Comparison of ENCODE assay signal across 1 cellular context in the genomic region with DNA sequence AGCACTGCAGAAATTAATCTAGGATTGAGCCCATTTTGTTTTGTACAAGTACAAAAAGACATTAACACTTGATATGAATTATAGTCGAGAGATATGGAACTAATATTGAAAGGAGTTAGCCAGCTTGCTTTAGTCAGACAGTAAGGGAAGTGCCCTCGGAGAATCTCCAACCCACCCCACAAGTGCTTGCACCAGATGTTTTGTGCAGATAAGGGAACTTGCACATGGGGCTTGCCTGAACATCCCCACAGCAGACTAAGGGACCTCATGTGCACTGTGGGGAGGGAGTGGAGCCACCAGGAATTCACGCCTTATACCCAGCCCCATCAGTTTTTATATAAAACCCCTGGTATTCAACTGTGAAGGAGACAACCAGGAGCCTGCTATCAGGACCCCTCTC.
TF ChIP-seq lines count a peak whose summit lies in the region.

No MANE protein-coding gene starts in this region.

TF ChIP-seq in K562, 482 proteins besides CTCF, POLR2A, EP300 and RAD21 (continued from another document and continues in another):
- TF ChIP-seq, protein P1, sequence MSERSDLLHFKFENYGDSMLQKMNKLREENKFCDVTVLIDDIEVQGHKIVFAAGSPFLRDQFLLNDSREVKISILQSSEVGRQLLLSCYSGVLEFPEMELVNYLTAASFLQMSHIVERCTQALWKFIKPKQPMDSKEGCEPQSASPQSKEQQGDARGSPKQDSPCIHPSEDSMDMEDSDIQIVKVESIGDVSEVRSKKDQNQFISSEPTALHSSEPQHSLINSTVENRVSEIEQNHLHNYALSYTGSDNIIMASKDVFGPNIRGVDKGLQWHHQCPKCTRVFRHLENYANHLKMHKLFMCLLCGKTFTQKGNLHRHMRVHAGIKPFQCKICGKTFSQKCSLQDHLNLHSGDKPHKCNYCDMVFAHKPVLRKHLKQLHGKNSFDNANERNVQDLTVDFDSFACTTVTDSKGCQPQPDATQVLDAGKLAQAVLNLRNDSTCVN (CRISPR knock-in tag; IDR thresholded peaks at IDR 0.05) = no peak
- TF ChIP-seq GATA2 (CRISPR knock-in tag; IDR thresholded peaks at IDR 0.05) (no peak), ZNF316 (IDR thresholded peaks at IDR 0.05) (no peak), ZNF212 (CRISPR knock-in tag; IDR thresholded peaks at IDR 0.05) (no peak), SAP30 (IDR thresholded peaks at IDR 0.05; ENCODE audit: borderline replicate concordance, insufficient read depth, low read depth, low read length, poor library complexity, severe bottlenecking) (no peak), STAT5A (IDR thresholded peaks at IDR 0.05; ENCODE audit: borderline replicate concordance, low read length) (peak; percentile 60; the same call in 1 of the 2 replicates), TAF9B (IDR thresholded peaks at IDR 0.05; ENCODE audit: partially characterized antibody) (no peak), HDAC1 (IDR thresholded peaks at IDR 0.05) (peak in 1 of 2 experiments; percentile 24; a peak in 1 of 4 replicates), TAF7 (tag; IDR thresholded peaks at IDR 0.05) (no peak), ZNF41 (CRISPR knock-in tag; conservative IDR thresholded peaks at IDR 0.05) (no peak), EHMT2 (IDR thresholded peaks at IDR 0.05) (no peak), SMARCA4 (IDR thresholded peaks at IDR 0.05) (peak; percentile 78), ZNF551 (CRISPR knock-in tag; IDR thresholded peaks at IDR 0.05) (no peak), SMC3 (conservative IDR thresholded peaks at IDR 0.05; ENCODE audit: insufficient read depth, low read depth, low read length) (no peak), FOXK2 (conservative IDR thresholded peaks at IDR 0.05 in 1 of 2, IDR thresholded peaks at IDR 0.05 in 1 of 2; ENCODE audit: low read depth in 2 of 2) (no peak), ZNF174 (CRISPR knock-in tag; IDR thresholded peaks at IDR 0.05) (no peak), PHTF2 (CRISPR knock-in tag; IDR thresholded peaks at IDR 0.05) (no peak), ASH1L (IDR thresholded peaks at IDR 0.05; ENCODE audit: borderline replicate concordance, low read depth, partially characterized antibody) (no peak), BHLHE40 (IDR thresholded peaks at IDR 0.05; ENCODE audit: low read length) (peak; percentile 76), MYC (IDR thresholded peaks at IDR 0.05; ENCODE audit: low read depth, low read length) (peak; percentile 54; the same call in 1 of the 2 replicates), MYC (CRISPR knock-in tag; IDR thresholded peaks at IDR 0.05; ENCODE audit: borderline replicate concordance, low read depth) (no peak), TCF3 (CRISPR knock-in tag; IDR thresholded peaks at IDR 0.05) (peak; percentile 67), CC2D1A (IDR thresholded peaks at IDR 0.05) (no peak), KAT7 (CRISPR knock-in tag; IDR thresholded peaks at IDR 0.05; ENCODE audit: borderline replicate concordance) (no peak), KLF1 (tag; IDR thresholded peaks at IDR 0.05) (no peak), ZNF780A (CRISPR knock-in tag; IDR thresholded peaks at IDR 0.05) (no peak), MTA2 (IDR thresholded peaks at IDR 0.05; ENCODE audit: low read depth) (peak; percentile 80), PML (IDR thresholded peaks at IDR 0.05; ENCODE audit: low read length) (peak; percentile 46; the same call in 1 of the 2 replicates), SETDB1 (IDR thresholded peaks at IDR 0.05; ENCODE audit: low read length) (no peak), RB1 (IDR thresholded peaks at IDR 0.05; ENCODE audit: low read depth) (no peak), ZNF3 (CRISPR knock-in tag; IDR thresholded peaks at IDR 0.05) (no peak), KLF6 (CRISPR knock-in tag; IDR thresholded peaks at IDR 0.05; ENCODE audit: borderline replicate concordance) (no peak), MTA3 (IDR thresholded peaks at IDR 0.05; ENCODE audit: borderline replicate concordance) (no peak), NBN (IDR thresholded peaks at IDR 0.05; ENCODE audit: low read depth) (no peak), SMAD1 (IDR thresholded peaks at IDR 0.05; ENCODE audit: low read depth, low read length, partially characterized antibody) (no peak), HMG20B (CRISPR knock-in tag; IDR thresholded peaks at IDR 0.05) (no peak), ZKSCAN3 (CRISPR knock-in tag; IDR thresholded peaks at IDR 0.05) (no peak)
- TF ChIP-seq, protein P2, sequence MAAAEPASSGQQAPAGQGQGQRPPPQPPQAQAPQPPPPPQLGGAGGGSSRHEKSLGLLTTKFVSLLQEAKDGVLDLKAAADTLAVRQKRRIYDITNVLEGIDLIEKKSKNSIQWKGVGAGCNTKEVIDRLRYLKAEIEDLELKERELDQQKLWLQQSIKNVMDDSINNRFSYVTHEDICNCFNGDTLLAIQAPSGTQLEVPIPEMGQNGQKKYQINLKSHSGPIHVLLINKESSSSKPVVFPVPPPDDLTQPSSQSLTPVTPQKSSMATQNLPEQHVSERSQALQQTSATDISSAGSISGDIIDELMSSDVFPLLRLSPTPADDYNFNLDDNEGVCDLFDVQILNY (CRISPR knock-in tag; IDR thresholded peaks at IDR 0.05) = no peak
- TF ChIP-seq, protein P3, sequence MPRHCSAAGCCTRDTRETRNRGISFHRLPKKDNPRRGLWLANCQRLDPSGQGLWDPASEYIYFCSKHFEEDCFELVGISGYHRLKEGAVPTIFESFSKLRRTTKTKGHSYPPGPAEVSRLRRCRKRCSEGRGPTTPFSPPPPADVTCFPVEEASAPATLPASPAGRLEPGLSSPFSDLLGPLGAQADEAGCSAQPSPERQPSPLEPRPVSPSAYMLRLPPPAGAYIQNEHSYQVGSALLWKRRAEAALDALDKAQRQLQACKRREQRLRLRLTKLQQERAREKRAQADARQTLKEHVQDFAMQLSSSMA (CRISPR knock-in tag; IDR thresholded peaks at IDR 0.05) = no peak
- TF ChIP-seq, protein P4, sequence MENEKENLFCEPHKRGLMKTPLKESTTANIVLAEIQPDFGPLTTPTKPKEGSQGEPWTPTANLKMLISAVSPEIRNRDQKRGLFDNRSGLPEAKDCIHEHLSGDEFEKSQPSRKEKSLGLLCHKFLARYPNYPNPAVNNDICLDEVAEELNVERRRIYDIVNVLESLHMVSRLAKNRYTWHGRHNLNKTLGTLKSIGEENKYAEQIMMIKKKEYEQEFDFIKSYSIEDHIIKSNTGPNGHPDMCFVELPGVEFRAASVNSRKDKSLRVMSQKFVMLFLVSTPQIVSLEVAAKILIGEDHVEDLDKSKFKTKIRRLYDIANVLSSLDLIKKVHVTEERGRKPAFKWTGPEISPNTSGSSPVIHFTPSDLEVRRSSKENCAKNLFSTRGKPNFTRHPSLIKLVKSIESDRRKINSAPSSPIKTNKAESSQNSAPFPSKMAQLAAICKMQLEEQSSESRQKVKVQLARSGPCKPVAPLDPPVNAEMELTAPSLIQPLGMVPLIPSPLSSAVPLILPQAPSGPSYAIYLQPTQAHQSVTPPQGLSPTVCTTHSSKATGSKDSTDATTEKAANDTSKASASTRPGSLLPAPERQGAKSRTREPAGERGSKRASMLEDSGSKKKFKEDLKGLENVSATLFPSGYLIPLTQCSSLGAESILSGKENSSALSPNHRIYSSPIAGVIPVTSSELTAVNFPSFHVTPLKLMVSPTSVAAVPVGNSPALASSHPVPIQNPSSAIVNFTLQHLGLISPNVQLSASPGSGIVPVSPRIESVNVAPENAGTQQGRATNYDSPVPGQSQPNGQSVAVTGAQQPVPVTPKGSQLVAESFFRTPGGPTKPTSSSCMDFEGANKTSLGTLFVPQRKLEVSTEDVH (IDR thresholded peaks at IDR 0.05; ENCODE audit: low read depth, partially characterized antibody) = no peak
- TF ChIP-seq, protein P5, sequence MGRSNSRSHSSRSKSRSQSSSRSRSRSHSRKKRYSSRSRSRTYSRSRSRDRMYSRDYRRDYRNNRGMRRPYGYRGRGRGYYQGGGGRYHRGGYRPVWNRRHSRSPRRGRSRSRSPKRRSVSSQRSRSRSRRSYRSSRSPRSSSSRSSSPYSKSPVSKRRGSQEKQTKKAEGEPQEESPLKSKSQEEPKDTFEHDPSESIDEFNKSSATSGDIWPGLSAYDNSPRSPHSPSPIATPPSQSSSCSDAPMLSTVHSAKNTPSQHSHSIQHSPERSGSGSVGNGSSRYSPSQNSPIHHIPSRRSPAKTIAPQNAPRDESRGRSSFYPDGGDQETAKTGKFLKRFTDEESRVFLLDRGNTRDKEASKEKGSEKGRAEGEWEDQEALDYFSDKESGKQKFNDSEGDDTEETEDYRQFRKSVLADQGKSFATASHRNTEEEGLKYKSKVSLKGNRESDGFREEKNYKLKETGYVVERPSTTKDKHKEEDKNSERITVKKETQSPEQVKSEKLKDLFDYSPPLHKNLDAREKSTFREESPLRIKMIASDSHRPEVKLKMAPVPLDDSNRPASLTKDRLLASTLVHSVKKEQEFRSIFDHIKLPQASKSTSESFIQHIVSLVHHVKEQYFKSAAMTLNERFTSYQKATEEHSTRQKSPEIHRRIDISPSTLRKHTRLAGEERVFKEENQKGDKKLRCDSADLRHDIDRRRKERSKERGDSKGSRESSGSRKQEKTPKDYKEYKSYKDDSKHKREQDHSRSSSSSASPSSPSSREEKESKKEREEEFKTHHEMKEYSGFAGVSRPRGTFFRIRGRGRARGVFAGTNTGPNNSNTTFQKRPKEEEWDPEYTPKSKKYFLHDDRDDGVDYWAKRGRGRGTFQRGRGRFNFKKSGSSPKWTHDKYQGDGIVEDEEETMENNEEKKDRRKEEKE (IDR thresholded peaks at IDR 0.05; ENCODE audit: borderline replicate concordance in 1 of 2, control insufficient read depth in 1 of 2, low read depth in 2 of 2, low read length in 1 of 2) = no peak
- TF ChIP-seq, protein P6, sequence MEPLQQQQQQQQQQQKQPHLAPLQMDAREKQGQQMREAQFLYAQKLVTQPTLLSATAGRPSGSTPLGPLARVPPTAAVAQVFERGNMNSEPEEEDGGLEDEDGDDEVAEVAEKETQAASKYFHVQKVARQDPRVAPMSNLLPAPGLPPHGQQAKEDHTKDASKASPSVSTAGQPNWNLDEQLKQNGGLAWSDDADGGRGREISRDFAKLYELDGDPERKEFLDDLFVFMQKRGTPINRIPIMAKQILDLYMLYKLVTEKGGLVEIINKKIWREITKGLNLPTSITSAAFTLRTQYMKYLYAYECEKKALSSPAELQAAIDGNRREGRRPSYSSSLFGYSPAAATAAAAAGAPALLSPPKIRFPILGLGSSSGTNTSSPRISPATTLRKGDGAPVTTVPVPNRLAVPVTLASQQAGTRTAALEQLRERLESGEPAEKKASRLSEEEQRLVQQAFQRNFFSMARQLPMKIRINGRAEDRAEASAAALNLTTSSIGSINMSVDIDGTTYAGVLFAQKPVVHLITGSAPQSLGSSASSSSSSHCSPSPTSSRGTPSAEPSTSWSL (CRISPR knock-in tag; IDR thresholded peaks at IDR 0.05; ENCODE audit: borderline replicate concordance) = no peak
- TF ChIP-seq, protein P7, sequence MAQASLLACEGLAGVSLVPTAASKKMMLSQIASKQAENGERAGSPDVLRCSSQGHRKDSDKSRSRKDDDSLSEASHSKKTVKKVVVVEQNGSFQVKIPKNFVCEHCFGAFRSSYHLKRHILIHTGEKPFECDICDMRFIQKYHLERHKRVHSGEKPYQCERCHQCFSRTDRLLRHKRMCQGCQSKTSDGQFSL (CRISPR knock-in tag; IDR thresholded peaks at IDR 0.05) = no peak
- TF ChIP-seq, protein P7 (tag; IDR thresholded peaks at IDR 0.05) = no peak
- TF ChIP-seq, protein P8, sequence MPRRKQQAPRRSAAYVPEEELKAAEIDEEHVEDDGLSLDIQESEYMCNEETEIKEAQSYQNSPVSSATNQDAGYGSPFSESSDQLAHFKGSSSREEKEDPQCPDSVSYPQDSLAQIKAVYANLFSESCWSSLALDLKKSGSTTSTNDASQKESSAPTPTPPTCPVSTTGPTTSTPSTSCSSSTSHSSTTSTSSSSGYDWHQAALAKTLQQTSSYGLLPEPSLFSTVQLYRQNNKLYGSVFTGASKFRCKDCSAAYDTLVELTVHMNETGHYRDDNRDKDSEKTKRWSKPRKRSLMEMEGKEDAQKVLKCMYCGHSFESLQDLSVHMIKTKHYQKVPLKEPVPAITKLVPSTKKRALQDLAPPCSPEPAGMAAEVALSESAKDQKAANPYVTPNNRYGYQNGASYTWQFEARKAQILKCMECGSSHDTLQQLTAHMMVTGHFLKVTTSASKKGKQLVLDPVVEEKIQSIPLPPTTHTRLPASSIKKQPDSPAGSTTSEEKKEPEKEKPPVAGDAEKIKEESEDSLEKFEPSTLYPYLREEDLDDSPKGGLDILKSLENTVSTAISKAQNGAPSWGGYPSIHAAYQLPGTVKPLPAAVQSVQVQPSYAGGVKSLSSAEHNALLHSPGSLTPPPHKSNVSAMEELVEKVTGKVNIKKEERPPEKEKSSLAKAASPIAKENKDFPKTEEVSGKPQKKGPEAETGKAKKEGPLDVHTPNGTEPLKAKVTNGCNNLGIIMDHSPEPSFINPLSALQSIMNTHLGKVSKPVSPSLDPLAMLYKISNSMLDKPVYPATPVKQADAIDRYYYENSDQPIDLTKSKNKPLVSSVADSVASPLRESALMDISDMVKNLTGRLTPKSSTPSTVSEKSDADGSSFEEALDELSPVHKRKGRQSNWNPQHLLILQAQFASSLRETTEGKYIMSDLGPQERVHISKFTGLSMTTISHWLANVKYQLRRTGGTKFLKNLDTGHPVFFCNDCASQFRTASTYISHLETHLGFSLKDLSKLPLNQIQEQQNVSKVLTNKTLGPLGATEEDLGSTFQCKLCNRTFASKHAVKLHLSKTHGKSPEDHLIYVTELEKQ (CRISPR knock-in tag; IDR thresholded peaks at IDR 0.05) = no peak
- TF ChIP-seq, protein P9, sequence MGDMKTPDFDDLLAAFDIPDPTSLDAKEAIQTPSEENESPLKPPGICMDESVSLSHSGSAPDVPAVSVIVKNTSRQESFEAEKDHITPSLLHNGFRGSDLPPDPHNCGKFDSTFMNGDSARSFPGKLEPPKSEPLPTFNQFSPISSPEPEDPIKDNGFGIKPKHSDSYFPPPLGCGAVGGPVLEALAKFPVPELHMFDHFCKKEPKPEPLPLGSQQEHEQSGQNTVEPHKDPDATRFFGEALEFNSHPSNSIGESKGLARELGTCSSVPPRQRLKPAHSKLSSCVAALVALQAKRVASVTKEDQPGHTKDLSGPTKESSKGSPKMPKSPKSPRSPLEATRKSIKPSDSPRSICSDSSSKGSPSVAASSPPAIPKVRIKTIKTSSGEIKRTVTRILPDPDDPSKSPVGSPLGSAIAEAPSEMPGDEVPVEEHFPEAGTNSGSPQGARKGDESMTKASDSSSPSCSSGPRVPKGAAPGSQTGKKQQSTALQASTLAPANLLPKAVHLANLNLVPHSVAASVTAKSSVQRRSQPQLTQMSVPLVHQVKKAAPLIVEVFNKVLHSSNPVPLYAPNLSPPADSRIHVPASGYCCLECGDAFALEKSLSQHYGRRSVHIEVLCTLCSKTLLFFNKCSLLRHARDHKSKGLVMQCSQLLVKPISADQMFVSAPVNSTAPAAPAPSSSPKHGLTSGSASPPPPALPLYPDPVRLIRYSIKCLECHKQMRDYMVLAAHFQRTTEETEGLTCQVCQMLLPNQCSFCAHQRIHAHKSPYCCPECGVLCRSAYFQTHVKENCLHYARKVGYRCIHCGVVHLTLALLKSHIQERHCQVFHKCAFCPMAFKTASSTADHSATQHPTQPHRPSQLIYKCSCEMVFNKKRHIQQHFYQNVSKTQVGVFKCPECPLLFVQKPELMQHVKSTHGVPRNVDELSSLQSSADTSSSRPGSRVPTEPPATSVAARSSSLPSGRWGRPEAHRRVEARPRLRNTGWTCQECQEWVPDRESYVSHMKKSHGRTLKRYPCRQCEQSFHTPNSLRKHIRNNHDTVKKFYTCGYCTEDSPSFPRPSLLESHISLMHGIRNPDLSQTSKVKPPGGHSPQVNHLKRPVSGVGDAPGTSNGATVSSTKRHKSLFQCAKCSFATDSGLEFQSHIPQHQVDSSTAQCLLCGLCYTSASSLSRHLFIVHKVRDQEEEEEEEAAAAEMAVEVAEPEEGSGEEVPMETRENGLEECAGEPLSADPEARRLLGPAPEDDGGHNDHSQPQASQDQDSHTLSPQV (IDR thresholded peaks at IDR 0.05) = no peak
